ENCODE assay signal across 8 cellular contexts in the genomic region with DNA sequence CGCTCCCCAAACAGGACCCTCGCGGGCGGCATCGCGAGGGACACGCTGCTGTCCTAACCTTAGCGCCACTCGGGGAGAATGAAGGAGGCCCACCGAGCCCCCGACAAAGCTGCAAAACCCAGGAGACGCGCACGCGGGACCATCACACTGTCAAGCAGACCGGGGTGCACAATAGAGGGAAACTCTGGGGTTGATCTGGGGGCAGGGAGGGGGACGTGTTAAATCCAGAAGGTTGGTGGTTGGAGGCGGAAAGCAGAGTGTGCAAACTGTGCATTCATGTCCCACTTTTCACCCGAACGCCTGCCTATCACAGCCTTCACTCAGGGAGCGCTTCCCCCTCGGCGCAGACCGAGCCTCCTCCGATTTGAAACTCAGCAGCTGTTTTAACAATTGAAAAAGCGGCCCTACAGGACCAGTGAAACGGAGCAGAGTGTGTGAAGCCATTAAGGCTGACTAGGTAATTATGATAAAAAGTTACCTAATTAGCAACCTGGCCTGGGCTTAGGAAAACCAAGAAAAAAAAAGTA. TPM values are rescaled to one million over a fixed set of nuclear protein-coding genes. Genes with fewer than 3 reads are reported as not detected.
DNase-seq lines count a peak whose midpoint lies in the region; ATAC-seq lines count a peak whose summit lies in the region.

No MANE protein-coding gene starts in this region.

- H3K9ac ChIP-seq in muscle layer of colon (ENCODE audit: low read length) (peak overlapping the region; percentile 40), Karpas-422 (ENCODE audit: low read length) (no peak overlapping the region)

- no peak overlapping the region for H3K27ac ChIP-seq in effector memory CD4-positive, alpha-beta T cell (ENCODE audit: insufficient read depth, low read length, poor library complexity, severe bottlenecking)
- H3K27ac ChIP-seq in muscle layer of colon (ENCODE audit: low read depth, low read length): peak overlapping the region; percentile 42
- H3K27ac ChIP-seq in Karpas-422 (ENCODE audit: low read length): no peak overlapping the region

- no peaks in the 10 kb centered on the region for H4K20me1 ChIP-seq in Karpas-422 (ENCODE audit: insufficient read depth, low read depth, low read length)

- H3K4me2 ChIP-seq in Karpas-422 (ENCODE audit: low read depth, low read length, poor library complexity, severe bottlenecking): no peak overlapping the region

- H3K79me2 ChIP-seq in Karpas-422 (ENCODE audit: low read length): no peaks in the 10 kb centered on the region

- H3K4me1 ChIP-seq in effector memory CD4-positive, alpha-beta T cell (ENCODE audit: control insufficient read depth, insufficient read depth, low read length, poor library complexity, severe bottlenecking): peaks cover 19% of the 10 kb centered on the region
- H3K4me1 ChIP-seq in muscle layer of colon (ENCODE audit: insufficient read depth, low read length) (peaks cover 11% of the 10 kb centered on the region), Karpas-422 (ENCODE audit: low read length) (no peaks in the 10 kb centered on the region)

- H3K9me3 ChIP-seq in effector memory CD4-positive, alpha-beta T cell (ENCODE audit: control insufficient read depth, low read length): no peaks in the 10 kb centered on the region
- H3K9me3 ChIP-seq in muscle layer of colon (ENCODE audit: low read length) (no peaks in the 10 kb centered on the region), Karpas-422 (ENCODE audit: low read length) (no peaks in the 10 kb centered on the region)

- no peaks in the 10 kb centered on the region for H3K9me2 ChIP-seq in Karpas-422 (replicated peaks; ENCODE audit: insufficient read depth, low read length)

- peak overlapping the region; percentile 58 for H3K4me3 ChIP-seq in effector memory CD4-positive, alpha-beta T cell (ENCODE audit: insufficient read depth, low read depth, low read length, poor library complexity, severe bottlenecking)
- H3K4me3 ChIP-seq in muscle layer of colon (ENCODE audit: low read depth in 1 of 2, low read length in 2 of 2) (peak overlapping the region; percentile 37 to 76), Karpas-422 (ENCODE audit: low read length) (no peak overlapping the region)

- DNase-seq in COLO668 (lab: John Stamatoyannopoulos, UW; ENCODE audit: unreplicated experiment) (peak; percentile 22), NCI-H1417 (lab: John Stamatoyannopoulos, UW) (peak in 2 of 3 experiments; percentile 69 to 74), Karpas-422 (no peak), GOT3 (lab: John Stamatoyannopoulos, UW) (no peak)
- DNase-seq in effector memory CD4-positive, alpha-beta T cell: no peak

- ATAC-seq in HG03354 (IDR thresholded peaks at IDR 0.05; ENCODE audit: poor library complexity, severe bottlenecking, unreplicated experiment) (no peak), HG02623 (IDR thresholded peaks at IDR 0.05; ENCODE audit: unreplicated experiment) (no peak)

- peaks cover 36% of the 10 kb centered on the region for H3K27me3 ChIP-seq in effector memory CD4-positive, alpha-beta T cell (replicated peaks; ENCODE audit: control insufficient read depth, insufficient read depth, low read length, poor library complexity, severe bottlenecking)
- H3K27me3 ChIP-seq in muscle layer of colon (ENCODE audit: control insufficient read depth in 1 of 2, insufficient read depth in 2 of 2, low read length in 2 of 2): peaks cover 0 to 5% of the 10 kb centered on the region in 2 donors
- H3K27me3 ChIP-seq in Karpas-422 (ENCODE audit: low read length): no peaks in the 10 kb centered on the region

- H2AFZ ChIP-seq in Karpas-422 (ENCODE audit: low read length): no peak overlapping the region

- no peaks in the 10 kb centered on the region for H3K36me3 ChIP-seq in effector memory CD4-positive, alpha-beta T cell (ENCODE audit: control insufficient read depth, insufficient read depth, low read length)
- no peaks in the 10 kb centered on the region for H3K36me3 ChIP-seq in muscle layer of colon (ENCODE audit: insufficient read depth, low read length)
- no peaks in the 10 kb centered on the region for H3K36me3 ChIP-seq in Karpas-422 (ENCODE audit: insufficient read depth, low read length)

RNA-seq across cellular contexts. Expression of a gene that starts 0.6 kb away (rescaled TPM):
- not detected in 2 replicates for total RNA-seq in Karpas-422 (2014; rRNA removed; shearing (Covaris generic); ENCODE audit: low replicate concordance)

Comparison
In these comparisons a context has a peak if more than half of its experiments do, and no peak if none do; other contexts are left out.
1. DNase-seq: peak in COLO668 (single experiment) and NCI-H1417 (2 of 3); none in effector memory CD4-positive, alpha-beta T cell (0 of 3), Karpas-422 (single experiment) and GOT3 (single experiment).